ENCODE assay signal across 9 cellular contexts in genomic region chr4:168923526-168924194, GRCh38.
DNase-seq lines count a peak whose midpoint lies in the region; ATAC-seq and TF ChIP-seq lines count a peak whose summit lies in the region.
"Had no signal": no experiment of that assay in that cellular context is flagged by ENCODE, and none has a peak within 500 bp of the region (broad histone marks: within the 10 kb centered on the region; RNA-seq: fewer than 3 reads in every experiment).

No MANE protein-coding gene starts in this region.

- no peaks in the 10 kb centered on the region for H3K9me3 Mint-ChIP-seq in Calu3 (ENCODE audit: low read depth, unreplicated experiment)
- H3K9me3 Mint-ChIP-seq in natural killer cell, result no peaks in the 10 kb centered on the region
- H3K9me3 Mint-ChIP-seq: central memory CD8-positive, alpha-beta T cell had no signal

- H3K4me1 Mint-ChIP-seq in Calu3 (ENCODE audit: low read depth, unreplicated experiment) (peaks cover 5% of the 10 kb centered on the region), natural killer cell (peaks cover 5% of the 10 kb centered on the region in 2 donors)

- TF ChIP-seq CTCF in Calu3 (IDR thresholded peaks at IDR 0.05; ENCODE audit: unreplicated experiment), result peak; percentile 51
- peak; percentile 48 to 65 (median 58) for TF ChIP-seq CTCF in esophagus muscularis mucosa (IDR thresholded peaks at IDR 0.05)
- TF ChIP-seq CTCF in natural killer cell (IDR thresholded peaks at IDR 0.05), result peak; percentile 89
- peak; percentile 72 to 76 (median 72) for TF ChIP-seq CTCF in testis (IDR thresholded peaks at IDR 0.05)

- CTCF ChIA-PET in Calu3 (lab: Charles Lee), result no interaction called here

- peaks cover 6% of the 10 kb centered on the region for H3K36me3 Mint-ChIP-seq in Calu3 (ENCODE audit: insufficient read depth, unreplicated experiment)
- no peaks in the 10 kb centered on the region for H3K36me3 Mint-ChIP-seq in natural killer cell

- peak; percentile 48 for DNase-seq in Calu3
- DNase-seq in HUDEP-2 (lab: John Stamatoyannopoulos, UW; ENCODE audit: unreplicated experiment in 76 of 76), result peak in 52 of 76 experiments; percentile 1 to 64 (median 28)
- DNase-seq in NOMO-1 treated with DMSO at 0.1 percent for 48 hours (lab: John Stamatoyannopoulos, UW; ENCODE audit: unreplicated experiment), result peak; percentile 47
- peak in 2 of 3 experiments; percentile 5 to 10 for DNase-seq in activated CD8-positive, alpha-beta memory T cell treated with anti-CD3 and anti-CD28 coated beads for 48 hours (ENCODE audit: low read depth in 2 of 3, low spot score in 2 of 3)
- DNase-seq in esophagus muscularis mucosa (ENCODE audit: extremely low spot score), result no peak
- no peak for DNase-seq in natural killer cell
- peak; percentile 77 for DNase-seq in testis

- no peak overlapping the region for H3K4me3 Mint-ChIP-seq in Calu3 (ENCODE audit: low read depth, unreplicated experiment)
- H3K4me3 Mint-ChIP-seq in natural killer cell, result no peak overlapping the region
- H3K4me3 Mint-ChIP-seq: central memory CD8-positive, alpha-beta T cell had no signal

- no TSS peak for BruUV-seq in Calu3 (replicated peaks; lab: Mats Ljungman, UMichigan)

- intact Hi-C loops in Calu3 (cut with micrococcal nuclease; ENCODE audit: unreplicated experiment), result loop anchor here (2.0 to 5.0 kb wide), 5 partner anchors 84 to 741 kb away; no protein-coding TSS in a partner anchor
- intact Hi-C loops in esophagus muscularis mucosa (cut with DNase I), result loop anchor here (5.0 to 10.0 kb wide), 2 partner anchors 336 to 561 kb away; no protein-coding TSS in a partner anchor
- intact Hi-C loops in natural killer cell (cut with micrococcal nuclease), result loop anchor here (1.0 to 5.0 kb wide), 5 partner anchors 82 to 643 kb away; partner anchors contain the start of gene CBR4
- intact Hi-C loops in testis (cut with DNase I; ENCODE audit: low total_unique reads), result no loop called here

- H3K36me3 ChIP-seq in esophagus muscularis mucosa, result peaks cover 81 to 99% (median 90%) of the 10 kb centered on the region in 4 donors
- peaks cover 2% of the 10 kb centered on the region for H3K36me3 ChIP-seq in testis (ENCODE audit: low read depth, missing control alignments)

- no peak for TF ChIP-seq POLR2A in esophagus muscularis mucosa (IDR thresholded peaks at IDR 0.05; ENCODE audit: low read depth)
- TF ChIP-seq POLR2A in testis (IDR thresholded peaks at IDR 0.05), result no peak

- H3K27me3 Mint-ChIP-seq in Calu3 (ENCODE audit: unreplicated experiment) (no peaks in the 10 kb centered on the region), natural killer cell (ENCODE audit: low read depth in 2 of 2) (no peaks in the 10 kb centered on the region)
- H3K27me3 Mint-ChIP-seq: central memory CD8-positive, alpha-beta T cell had no signal

- 15% methylated on average over 3 of the region's 3 CpGs for WGBS in esophagus muscularis mucosa
- WGBS in testis, 2 donors, result 22% methylated on average over 3 of the region's 3 CpGs

- no peaks in the 10 kb centered on the region for H3K27me3 ChIP-seq in esophagus muscularis mucosa
- no peaks in the 10 kb centered on the region for H3K27me3 ChIP-seq in testis

- no peak for TF ChIP-seq EP300 in esophagus muscularis mucosa (IDR thresholded peaks at IDR 0.05)

- no peaks in the 10 kb centered on the region for H3K9me3 ChIP-seq in esophagus muscularis mucosa
- no peaks in the 10 kb centered on the region for H3K9me3 ChIP-seq in testis

- ATAC-seq in GM21360 (IDR thresholded peaks at IDR 0.05; ENCODE audit: unreplicated experiment) (peak; percentile 77), natural killer cell (peak; percentile 68 to 77 (median 73))

- peaks cover 7 to 29% (median 23%) of the 10 kb centered on the region in 4 donors for H3K4me1 ChIP-seq in esophagus muscularis mucosa
- H3K4me1 ChIP-seq in testis, result peaks cover 3% of the 10 kb centered on the region

- H3K27ac Mint-ChIP-seq in Calu3 (ENCODE audit: unreplicated experiment) (no peak overlapping the region), natural killer cell (no peak overlapping the region)

- H3K4me3 ChIP-seq in esophagus muscularis mucosa (no peak overlapping the region), testis (no peak overlapping the region)

- H3K27ac ChIP-seq in esophagus muscularis mucosa (replicated peaks in 1 of 4), result peak overlapping the region; percentile 13 to 56 (median 34)
- H3K27ac ChIP-seq in testis, result no peak overlapping the region

Comparison
In these comparisons a context has a peak if more than half of its experiments do, and no peak if none do; other contexts are left out.
1. DNase-seq: peak in Calu3 (single experiment), HUDEP-2 (52 of 76), NOMO-1 treated with DMSO at 0.1 percent for 48 hours (single experiment), activated CD8-positive, alpha-beta memory T cell treated with anti-CD3 and anti-CD28 coated beads for 48 hours (2 of 3) and testis (single experiment); none in esophagus muscularis mucosa (single experiment) and natural killer cell (single experiment).
2. H3K27ac ChIP-seq: peak in esophagus muscularis mucosa (4 of 4); none in testis (0 of 2).
3. Peak in every context shown above with its lines, with median percentiles within 50 percentile points of each other: CTCF ChIP-seq.